Comparison of ENCODE assay signal across 17 cellular contexts in genomic region chr7:42928754-42929153, GRCh38. TPM values are rescaled to one million over a fixed set of nuclear protein-coding genes. Genes with fewer than 3 reads are reported as not detected.
DNase-seq lines count a peak whose midpoint lies in the region; ATAC-seq and TF ChIP-seq lines count a peak whose summit lies in the region.
"Had no signal": no experiment of that assay in that cellular context is flagged by ENCODE, and none has a peak within 500 bp of the region (broad histone marks: within the 10 kb centered on the region; RNA-seq: fewer than 3 reads in every experiment).

No MANE protein-coding gene starts in this region.

- no peaks in the 10 kb centered on the region for H3K9me3 ChIP-seq in Loucy (ENCODE audit: insufficient read depth, low read depth, low read length)
- H3K9me3 ChIP-seq in skeletal muscle satellite cell (replicated peaks; ENCODE audit: low read length): no peaks in the 10 kb centered on the region
- H3K9me3 ChIP-seq: mucosa of descending colon, pancreas, SJSA1 had no signal

- no peak for DNase-seq in activated T-cell treated with anti-CD3 and anti-CD28 coated beads, Interleukin-2, amount 50 U/mL, for 4 hours
- DNase-seq in activated T-cell treated with anti-CD3 and anti-CD28 coated beads, Interleukin-2, amount 50 U/mL, for 48 hours: no peak
- DNase-seq in activated CD4-positive, alpha-beta memory T cell treated with anti-CD3 and anti-CD28 coated beads, Interleukin-2, amount 10 ng/mL, durations not matched to agents 7 days and 5 days: no peak
- no peak for DNase-seq in stimulated activated CD8-positive, alpha-beta memory T cell treated with anti-CD3 and anti-CD28 coated beads, Interleukin-4, amount 100 ng/mL, for 48 hours
- no peak for DNase-seq in islet precursor cell
- DNase-seq: left cardiac atrium, mucosa of descending colon, NCI-H1417 treated with DMSO at 0.1 percent for 48 hours, NCI-H345, pancreas had no signal

- H3K9me2 ChIP-seq in Loucy (replicated peaks; ENCODE audit: low read depth, low read length): no peaks in the 10 kb centered on the region

- POLR2A ChIA-PET in activated CD4-positive, alpha-beta memory T cell treated with anti-CD3 and anti-CD28 coated beads, Interleukin-2, amount 10 ng/mL, durations not matched to agents 7 days and 5 days (lab: Charles Lee): interaction anchor here (0.8 to 5.8 kb wide), 3 partner anchors 9 to 14 kb away, joined by 4 to 96 read pairs (median 10); partner anchors contain the start of gene C7orf25

- no peak overlapping the region for H2AFZ ChIP-seq in Loucy (ENCODE audit: low read length)

- H3K9ac ChIP-seq in Loucy (ENCODE audit: low read depth, low read length, poor library complexity, severe bottlenecking) (peak overlapping the region; percentile 93), skeletal muscle satellite cell (ENCODE audit: low read depth, low read length) (no peak overlapping the region)

- no peaks in the 10 kb centered on the region for H3K27me3 Mint-ChIP-seq in activated T-cell treated with anti-CD3 and anti-CD28 coated beads, Interleukin-2, amount 50 U/mL, for 4 hours (ENCODE audit: low read depth)
- H3K27me3 Mint-ChIP-seq in activated CD4-positive, alpha-beta memory T cell treated with anti-CD3 and anti-CD28 coated beads, Interleukin-2, amount 10 ng/mL, durations not matched to agents 7 days and 5 days: no peaks in the 10 kb centered on the region
- H3K27me3 Mint-ChIP-seq: stimulated activated memory B cell treated with anti-CD40 and anti-IgM and Interleukin-4, amounts not matched to agents 10 μg/mL and 1 μg/mL and 100 μg/mL, for 72 hours had no signal

- peaks cover 66% of the 10 kb centered on the region for H4K20me1 ChIP-seq in Loucy (ENCODE audit: insufficient read depth, low read length, poor library complexity, severe bottlenecking)

- H3K4me1 ChIP-seq in Loucy (ENCODE audit: insufficient read depth, low read length, poor library complexity, severe bottlenecking): peaks cover 67% of the 10 kb centered on the region
- H3K4me1 ChIP-seq in skeletal muscle satellite cell (ENCODE audit: control insufficient read depth, insufficient read depth, low read length): peaks cover 24% of the 10 kb centered on the region

- H3K9me3 Mint-ChIP-seq in activated T-cell treated with anti-CD3 and anti-CD28 coated beads, Interleukin-2, amount 50 U/mL, for 4 hours: no peaks in the 10 kb centered on the region
- no peaks in the 10 kb centered on the region for H3K9me3 Mint-ChIP-seq in activated CD4-positive, alpha-beta memory T cell treated with anti-CD3 and anti-CD28 coated beads, Interleukin-2, amount 10 ng/mL, durations not matched to agents 7 days and 5 days
- H3K9me3 Mint-ChIP-seq: stimulated activated memory B cell treated with anti-CD40 and anti-IgM and Interleukin-4, amounts not matched to agents 10 μg/mL and 1 μg/mL and 100 μg/mL, for 72 hours had no signal

- H3K27ac Mint-ChIP-seq in activated CD4-positive, alpha-beta memory T cell treated with anti-CD3 and anti-CD28 coated beads, Interleukin-2, amount 10 ng/mL, durations not matched to agents 7 days and 5 days: peak overlapping the region; percentile 4
- H3K27ac Mint-ChIP-seq: stimulated activated memory B cell treated with anti-CD40 and anti-IgM and Interleukin-4, amounts not matched to agents 10 μg/mL and 1 μg/mL and 100 μg/mL, for 72 hours had no signal

- peak overlapping the region; percentile 29 for H3K4me3 Mint-ChIP-seq in activated T-cell treated with anti-CD3 and anti-CD28 coated beads, Interleukin-2, amount 50 U/mL, for 4 hours
- no peak overlapping the region for H3K4me3 Mint-ChIP-seq in activated CD4-positive, alpha-beta memory T cell treated with anti-CD3 and anti-CD28 coated beads, Interleukin-2, amount 10 ng/mL, durations not matched to agents 7 days and 5 days
- H3K4me3 Mint-ChIP-seq: stimulated activated memory B cell treated with anti-CD40 and anti-IgM and Interleukin-4, amounts not matched to agents 10 μg/mL and 1 μg/mL and 100 μg/mL, for 72 hours had no signal

- H3K4me2 ChIP-seq in Loucy (ENCODE audit: low read depth, low read length, poor library complexity, severe bottlenecking): peak overlapping the region; percentile 100
- H3K4me2 ChIP-seq in skeletal muscle satellite cell (ENCODE audit: low read length): peak overlapping the region; percentile 88

- CTCF ChIA-PET in activated CD4-positive, alpha-beta memory T cell treated with anti-CD3 and anti-CD28 coated beads, Interleukin-2, amount 10 ng/mL, durations not matched to agents 7 days and 5 days (lab: Charles Lee): interaction anchor here (0.8 to 2.1 kb wide), 2 partner anchors 12 to 654 kb away, joined by 3 to 7 read pairs; partner anchors contain the start of gene STK17A

- peaks cover 93% of the 10 kb centered on the region for H3K79me2 ChIP-seq in Loucy (ENCODE audit: insufficient read depth, low read length)

- H3K27me3 ChIP-seq in Loucy (ENCODE audit: insufficient read depth, low read length, poor library complexity, severe bottlenecking): no peaks in the 10 kb centered on the region
- no peaks in the 10 kb centered on the region for H3K27me3 ChIP-seq in skeletal muscle satellite cell (ENCODE audit: control insufficient read depth, insufficient read depth, low read length)
- H3K27me3 ChIP-seq: pancreas, SJSA1 had no signal

- H3K36me3 Mint-ChIP-seq in activated T-cell treated with anti-CD3 and anti-CD28 coated beads, Interleukin-2, amount 50 U/mL, for 4 hours (ENCODE audit: insufficient read depth): peaks cover 33% of the 10 kb centered on the region
- peaks cover 60% of the 10 kb centered on the region for H3K36me3 Mint-ChIP-seq in activated CD4-positive, alpha-beta memory T cell treated with anti-CD3 and anti-CD28 coated beads, Interleukin-2, amount 10 ng/mL, durations not matched to agents 7 days and 5 days (ENCODE audit: low read depth)

- H3F3A ChIP-seq in Loucy (ENCODE audit: low read depth): no peaks in the 10 kb centered on the region

- H3K4me3 ChIP-seq in Loucy (ENCODE audit: low read length, poor library complexity, severe bottlenecking): peak overlapping the region; percentile 90
- no peak overlapping the region for H3K4me3 ChIP-seq in skeletal muscle satellite cell (ENCODE audit: low read length)
- H3K4me3 ChIP-seq: mucosa of descending colon, pancreas, SJSA1, skin epidermis had no signal

- no peak for ATAC-seq in activated T-cell treated with anti-CD3 and anti-CD28 coated beads, Interleukin-2, amount 50 U/mL, for 4 hours
- no peak for ATAC-seq in HG02938 (IDR thresholded peaks at IDR 0.05; ENCODE audit: unreplicated experiment)
- ATAC-seq: HCT116; left cardiac atrium; mucosa of descending colon; pancreas; stimulated activated memory B cell treated with anti-CD40 and anti-IgM and Interleukin-4, amounts not matched to agents 10 μg/mL and 1 μg/mL and 100 μg/mL, for 72 hours had no signal

- H3K36me3 ChIP-seq in Loucy (ENCODE audit: insufficient read depth, low read length): peaks cover 31% of the 10 kb centered on the region
- peaks cover 26% of the 10 kb centered on the region for H3K36me3 ChIP-seq in skeletal muscle satellite cell (ENCODE audit: insufficient read depth, low read length)

- TF ChIP-seq CTCF in Loucy (conservative IDR thresholded peaks at IDR 0.05; ENCODE audit: low read length): no peak

- H3K4me1 Mint-ChIP-seq in activated T-cell treated with anti-CD3 and anti-CD28 coated beads, Interleukin-2, amount 50 U/mL, for 4 hours (ENCODE audit: low read depth): peaks cover 59% of the 10 kb centered on the region
- H3K4me1 Mint-ChIP-seq in activated CD4-positive, alpha-beta memory T cell treated with anti-CD3 and anti-CD28 coated beads, Interleukin-2, amount 10 ng/mL, durations not matched to agents 7 days and 5 days: peaks cover 68% of the 10 kb centered on the region

RNA-seq across cellular contexts. Expression of gene PSMA2, which starts 3.2 kb away (rescaled TPM):
- total RNA-seq in activated T-cell treated with anti-CD3 and anti-CD28 coated beads, Interleukin-2, amount 50 U/mL, for 4 hours: 100 to 1,000 TPM; 224 to 252 (median 240) TPM
- 100 to 1,000 TPM; 132 to 133 TPM for total RNA-seq in activated CD4-positive, alpha-beta memory T cell treated with anti-CD3 and anti-CD28 coated beads, Interleukin-2, amount 10 ng/mL, durations not matched to agents 7 days and 5 days
- total RNA-seq in skeletal muscle satellite cell (2012; rRNA removed): 100 and 106 TPM in 2 replicates

RNA-seq across cellular contexts. Expression of gene MRPL32, which starts 3.4 kb away (rescaled TPM):
- total RNA-seq in activated T-cell treated with anti-CD3 and anti-CD28 coated beads, Interleukin-2, amount 50 U/mL, for 4 hours: 100 to 1,000 TPM in 2 of 3 donors, 10 to 100 TPM in 1; 91.2 to 119 (median 106) TPM
- total RNA-seq in activated CD4-positive, alpha-beta memory T cell treated with anti-CD3 and anti-CD28 coated beads, Interleukin-2, amount 10 ng/mL, durations not matched to agents 7 days and 5 days: 10 to 100 TPM; 47.2 to 47.4 TPM
- total RNA-seq in skeletal muscle satellite cell (2012; rRNA removed): 60.9 and 71.5 TPM in 2 replicates

RNA-seq across cellular contexts. Expression of gene C7orf25, which starts 16.9 kb away (rescaled TPM):
- total RNA-seq in activated T-cell treated with anti-CD3 and anti-CD28 coated beads, Interleukin-2, amount 50 U/mL, for 4 hours: 1 to 10 TPM; 1.5 to 3.0 (median 1.9) TPM
- total RNA-seq in activated CD4-positive, alpha-beta memory T cell treated with anti-CD3 and anti-CD28 coated beads, Interleukin-2, amount 10 ng/mL, durations not matched to agents 7 days and 5 days: 1 to 10 TPM; 2.4 to 5.3 TPM
- 4.4 and 4.8 TPM in 2 replicates for total RNA-seq in skeletal muscle satellite cell (2012; rRNA removed)
